ENCODE assay signal across 8 cellular contexts in the genomic region with DNA sequence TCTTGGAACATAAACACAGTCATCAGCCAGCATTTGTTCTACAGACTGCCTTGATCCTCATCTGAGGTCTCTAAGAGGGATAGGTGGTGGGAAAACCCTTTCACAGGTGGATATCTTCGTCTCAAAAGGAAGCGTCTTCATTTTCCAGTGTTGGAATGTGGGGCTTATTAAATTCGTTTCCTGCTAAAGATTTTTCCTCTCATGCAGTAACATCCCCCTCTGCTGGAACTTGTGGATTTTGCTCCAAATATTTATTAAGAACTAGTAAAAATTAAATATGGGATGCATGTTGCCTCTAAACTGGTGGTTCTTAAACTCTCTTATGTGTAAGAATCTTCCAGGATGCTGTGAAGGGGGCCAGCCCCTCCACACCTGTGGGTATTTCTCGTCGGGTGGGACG. TPM values are rescaled to one million over a fixed set of nuclear protein-coding genes. Genes with fewer than 3 reads are reported as not detected.
A peak's percentile ranks its signal among the peaks of the same experiment; 100 is the strongest.
DNase-seq lines count a peak whose midpoint lies in the region; ATAC-seq and TF ChIP-seq lines count a peak whose summit lies in the region.

No MANE protein-coding gene starts in this region.

- peak; percentile 18 for DNase-seq in AG04450 (ENCODE audit: low read depth, low spot score)
- DNase-seq in HT-29 (ENCODE audit: low spot score): peak; percentile 72
- no peak for DNase-seq in kidney epithelial cell (ENCODE audit: low read depth)
- no peak for DNase-seq in NCI-H187 treated with DMSO at 0.1 percent for 48 hours (lab: John Stamatoyannopoulos, UW)
- no peak for DNase-seq in epidermal melanocyte (ENCODE audit: insufficient read length, low spot score)
- no peak for DNase-seq in stimulated activated effector memory CD8-positive, alpha-beta T cell treated with anti-CD3 and anti-CD28 coated beads, Interleukin-12 subunit alpha, Interleukin-12 subunit beta, amount 100 ng/mL, for 72 hours (ENCODE audit: low spot score in 2 of 2)

- H3K4me3 ChIP-seq in AG04450 (ENCODE audit: low read depth, low read length): no peak overlapping the region
- no peak overlapping the region for H3K4me3 ChIP-seq in WI38 (ENCODE audit: low read depth, low read length)
- H3K4me3 ChIP-seq in kidney epithelial cell (ENCODE audit: low read depth, low read length): no peak overlapping the region

- H3K36me3 Mint-ChIP-seq in stimulated activated effector memory CD8-positive, alpha-beta T cell treated with anti-CD3 and anti-CD28 coated beads, Interleukin-12 subunit alpha, Interleukin-12 subunit beta, amount 100 ng/mL, for 72 hours: no peaks in the 10 kb centered on the region

- H3K27me3 ChIP-seq in AG04450 (ENCODE audit: control insufficient read depth, insufficient read depth, low read length): peaks cover 31% of the 10 kb centered on the region
- no peaks in the 10 kb centered on the region for H3K27me3 ChIP-seq in kidney epithelial cell (ENCODE audit: control insufficient read depth, insufficient read depth, low read length)

- peak; percentile 75 for TF ChIP-seq CTCF in AG04450 (IDR thresholded peaks at IDR 0.05; ENCODE audit: low read depth, low read length)
- peak; percentile 27; the same call in 1 of the 2 replicates for TF ChIP-seq CTCF in WI38 (IDR thresholded peaks at IDR 0.05; ENCODE audit: low read depth, low read length)
- TF ChIP-seq CTCF in kidney epithelial cell (IDR thresholded peaks at IDR 0.05; ENCODE audit: insufficient read depth, low read length, poor library complexity, severe bottlenecking): peak; percentile 55

- CTCF ChIA-PET in AG04450 (lab: Charles Lee): interaction anchor here (1.0 to 1.5 kb wide), 2 partner anchors 52 to 53 kb away, joined by 3 to 13 read pairs; no protein-coding TSS in a partner anchor

- H3K36me3 ChIP-seq in kidney epithelial cell (ENCODE audit: control insufficient read depth, insufficient read depth, low read length): no peaks in the 10 kb centered on the region

- H3K4me3 Mint-ChIP-seq in stimulated activated effector memory CD8-positive, alpha-beta T cell treated with anti-CD3 and anti-CD28 coated beads, Interleukin-12 subunit alpha, Interleukin-12 subunit beta, amount 100 ng/mL, for 72 hours: no peak overlapping the region

- H3K9me3 ChIP-seq in AG04450 (ENCODE audit: control insufficient read depth, insufficient read depth, low read length): no peaks in the 10 kb centered on the region

- POLR2A ChIA-PET in AG04450 (lab: Yijun Ruan, JAX): no interaction called here

- H3K9me3 Mint-ChIP-seq in stimulated activated effector memory CD8-positive, alpha-beta T cell treated with anti-CD3 and anti-CD28 coated beads, Interleukin-12 subunit alpha, Interleukin-12 subunit beta, amount 100 ng/mL, for 72 hours: no peaks in the 10 kb centered on the region

- no peaks in the 10 kb centered on the region for H3K4me1 Mint-ChIP-seq in stimulated activated effector memory CD8-positive, alpha-beta T cell treated with anti-CD3 and anti-CD28 coated beads, Interleukin-12 subunit alpha, Interleukin-12 subunit beta, amount 100 ng/mL, for 72 hours

- no peak for ATAC-seq in GM18868 (IDR thresholded peaks at IDR 0.05; ENCODE audit: unreplicated experiment)
- ATAC-seq in stimulated activated effector memory CD8-positive, alpha-beta T cell treated with anti-CD3 and anti-CD28 coated beads, Interleukin-12 subunit alpha, Interleukin-12 subunit beta, amount 100 ng/mL, for 72 hours: no peak

- H3K27ac Mint-ChIP-seq in stimulated activated effector memory CD8-positive, alpha-beta T cell treated with anti-CD3 and anti-CD28 coated beads, Interleukin-12 subunit alpha, Interleukin-12 subunit beta, amount 100 ng/mL, for 72 hours: no peak overlapping the region

- H3K27ac ChIP-seq in AG04450 (ENCODE audit: low read depth, low read length): no peak overlapping the region

RNA-seq across cellular contexts. Expression of a gene that starts 20.1 kb away (rescaled TPM):
- 2.0 and 2.5 TPM in 2 replicates for polyA plus RNA-seq in AG04450 (2011; rRNA removed)
- polyA minus RNA-seq in AG04450 (2011; rRNA and poly(A)+ RNA removed): 6.8 and 8.4 TPM in 2 replicates
- total RNA-seq in HT-29 (2014; rRNA removed; shearing (Covaris generic)): 3.0 and 3.1 TPM in 2 replicates
- 3.4 and 3.5 TPM in 2 replicates for total RNA-seq in kidney epithelial cell

Comparison
In these comparisons a context has a peak if more than half of its experiments do, and no peak if none do; other contexts are left out.
1. DNase-seq: peak in AG04450 (single experiment) and HT-29 (single experiment); none in kidney epithelial cell (single experiment), NCI-H187 treated with DMSO at 0.1 percent for 48 hours (single experiment), epidermal melanocyte (single experiment) and stimulated activated effector memory CD8-positive, alpha-beta T cell treated with anti-CD3 and anti-CD28 coated beads, Interleukin-12 subunit alpha, Interleukin-12 subunit beta, amount 100 ng/mL, for 72 hours (0 of 2).
2. Peak in every context shown above with its lines, with median percentiles within 50 percentile points of each other: CTCF ChIP-seq.